ENCODE assay signal across 21 cellular contexts in the genomic region with DNA sequence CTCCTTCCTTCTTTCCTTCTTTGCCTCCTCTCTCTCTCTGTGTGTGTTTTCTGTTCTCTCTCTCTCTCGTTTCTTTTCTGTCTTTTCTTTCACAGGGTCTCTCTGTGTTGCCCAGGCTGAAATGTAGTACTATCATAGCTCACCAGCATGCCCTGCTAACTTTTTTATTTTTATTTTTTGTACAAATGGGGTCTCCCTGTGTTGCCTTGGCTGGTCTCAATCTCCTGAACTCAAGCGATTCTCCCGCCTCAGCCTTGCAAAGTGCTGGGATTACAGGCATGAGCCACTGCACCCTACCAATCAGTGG. TPM values are rescaled to one million over a fixed set of nuclear protein-coding genes. Genes with fewer than 3 reads are reported as not detected.
A peak's percentile ranks its signal among the peaks of the same experiment; 100 is the strongest.
DNase-seq lines count a peak whose midpoint lies in the region; ATAC-seq and TF ChIP-seq lines count a peak whose summit lies in the region.
"Had no signal": no experiment of that assay in that cellular context is flagged by ENCODE, and none has a peak within 500 bp of the region (broad histone marks: within the 10 kb centered on the region; RNA-seq: fewer than 3 reads in every experiment).

No MANE protein-coding gene starts in this region.

- in situ Hi-C loops in IMR-90 (cut with MboI; ENCODE audit: low sequenced_read_pairs), result no loop called here

- H4K5ac ChIP-seq in IMR-90 (ENCODE audit: low read depth, low read length), result no peak overlapping the region

- dilution Hi-C loops in IMR-90 (cut with HindIII; ENCODE audit: low sequenced_read_pairs, unreplicated experiment), result no loop called here

- H4K8ac ChIP-seq in IMR-90 (ENCODE audit: low read depth in 2 of 2, low read length in 2 of 2), result no peak overlapping the region

- H3K14ac ChIP-seq in IMR-90 (replicated peaks; ENCODE audit: low read depth, low read length), result no peak overlapping the region

- no peaks in the 10 kb centered on the region for H3K27me3 ChIP-seq in IMR-90 (ENCODE audit: control insufficient read depth, insufficient read depth, low read length)
- H3K27me3 ChIP-seq: BLaER1 had no signal

- H2BK15ac ChIP-seq in IMR-90 (ENCODE audit: low read depth, low read length), result no peak overlapping the region

- no peak overlapping the region for H2AFZ ChIP-seq in IMR-90 (replicated peaks; ENCODE audit: low read length, poor library complexity)
- H2AFZ ChIP-seq: GM23248 had no signal

- H2BK5ac ChIP-seq in IMR-90 (ENCODE audit: low read depth, low read length, poor library complexity, severe bottlenecking), result no peak overlapping the region

- H3K4me2 ChIP-seq in IMR-90 (ENCODE audit: low read depth, low read length), result no peak overlapping the region
- H3K4me2 ChIP-seq: BLaER1 had no signal

- CTCF ChIA-PET in activated CD8-positive, alpha-beta T cell treated with anti-CD3 and anti-CD28 coated beads, Interleukin-2, amount 10 ng/mL, durations not matched to agents 7 days and 5 days (lab: Charles Lee), result no interaction called here
- CTCF ChIA-PET in activated CD8-positive, alpha-beta T cell treated with anti-CD3 and anti-CD28 coated beads for 36 hours (lab: Charles Lee), result no interaction called here
- CTCF ChIA-PET in IMR-90 (lab: Yijun Ruan, JAX), result no interaction called here

- WGBS in IMR-90 (ENCODE audit: extremely low coverage in 2 of 2, insufficient read length in 1 of 2), 2 experiments, result no CpG with 5 or more reads among the region's 3 CpGs

- H4K91ac ChIP-seq in IMR-90 (ENCODE audit: insufficient read depth, low read depth, low read length), result no peak overlapping the region

- no peaks in the 10 kb centered on the region for H3K79me1 ChIP-seq in IMR-90 (ENCODE audit: low read depth in 1 of 2, low read length in 2 of 2)

- peak overlapping the region; percentile 8 for H3K27ac Mint-ChIP-seq in activated CD8-positive, alpha-beta T cell treated with anti-CD3 and anti-CD28 coated beads, Interleukin-2, amount 10 ng/mL, durations not matched to agents 7 days and 5 days
- no peak overlapping the region for H3K27ac Mint-ChIP-seq in activated CD8-positive, alpha-beta T cell treated with anti-CD3 and anti-CD28 coated beads for 36 hours
- H3K27ac Mint-ChIP-seq in mesothelial cell of epicardium, result peak overlapping the region; percentile 37
- H3K27ac Mint-ChIP-seq: CD14-positive monocyte; CD4-positive, alpha-beta memory T cell had no signal

- H3K9me1 ChIP-seq in IMR-90 (ENCODE audit: insufficient read depth, low read length), result peaks cover 19% of the 10 kb centered on the region

- no TSS peak for BruUV-seq in IMR-90 (replicated peaks; lab: Mats Ljungman, UMichigan)

- no peaks in the 10 kb centered on the region for H4K20me1 ChIP-seq in IMR-90 (ENCODE audit: insufficient read depth, low read length)
- H4K20me1 ChIP-seq: BLaER1 had no signal

- intact Hi-C loops in activated CD8-positive, alpha-beta T cell treated with anti-CD3 and anti-CD28 coated beads for 36 hours (cut with micrococcal nuclease), result no loop called here
- intact Hi-C loops in IMR-90 (cut with micrococcal nuclease), result no loop called here

- DNase-seq in activated CD8-positive, alpha-beta T cell treated with anti-CD3 and anti-CD28 coated beads, Interleukin-2, amount 10 ng/mL, durations not matched to agents 7 days and 5 days, result no peak
- DNase-seq in activated CD8-positive, alpha-beta T cell treated with anti-CD3 and anti-CD28 coated beads for 36 hours, result no peak
- DNase-seq in IMR-90 (no peak), mesothelial cell of epicardium (ENCODE audit: low spot score in 2 of 2, unreplicated experiment in 2 of 2) (no peak), glomerular visceral epithelial cell (ENCODE audit: extremely low spot score) (no peak), DMS79 treated with DMSO at 0.1 percent for 48 hours (lab: John Stamatoyannopoulos, UW) (no peak), GM10266 (ENCODE audit: extremely low spot score) (no peak)
- DNase-seq: CD4-positive, alpha-beta memory T cell; DMS153; DMS79; GF-D8; GM23248 had no signal

- no peak overlapping the region for H2AK5ac ChIP-seq in IMR-90 (ENCODE audit: low read depth, low read length)

- no peak overlapping the region for H3K56ac ChIP-seq in IMR-90 (ENCODE audit: extremely low read depth, insufficient read depth, low read length)

- TF ChIP-seq CTCF in activated CD8-positive, alpha-beta T cell treated with anti-CD3 and anti-CD28 coated beads for 36 hours (IDR thresholded peaks at IDR 0.05), result no peak
- TF ChIP-seq CTCF in IMR-90 (conservative IDR thresholded peaks at IDR 0.05; ENCODE audit: low read depth, low read length), result no peak
- TF ChIP-seq CTCF in mesothelial cell of epicardium (IDR thresholded peaks at IDR 0.05; ENCODE audit: unreplicated experiment), result no peak
- no peak for TF ChIP-seq CTCF in GM10266 (IDR thresholded peaks at IDR 0.05; ENCODE audit: control insufficient read depth, insufficient read depth, low read depth, missing control alignments)

- no peak overlapping the region for H3K4me3 ChIP-seq in IMR-90 (ENCODE audit: insufficient read depth, low read depth, low read length)
- H3K4me3 ChIP-seq: BLaER1, GM12878, GM23248, HAP-1 had no signal

- no peaks in the 10 kb centered on the region for H3K36me3 Mint-ChIP-seq in activated CD8-positive, alpha-beta T cell treated with anti-CD3 and anti-CD28 coated beads, Interleukin-2, amount 10 ng/mL, durations not matched to agents 7 days and 5 days (ENCODE audit: low read depth)
- H3K36me3 Mint-ChIP-seq in activated CD8-positive, alpha-beta T cell treated with anti-CD3 and anti-CD28 coated beads for 36 hours (ENCODE audit: low read depth), result peaks cover 4% of the 10 kb centered on the region
- no peaks in the 10 kb centered on the region for H3K36me3 Mint-ChIP-seq in mesothelial cell of epicardium
- H3K36me3 Mint-ChIP-seq: CD14-positive monocyte had no signal

- TF ChIP-seq POLR2A in IMR-90 (IDR thresholded peaks at IDR 0.05; ENCODE audit: low read depth, low read length), result no peak

- no peak overlapping the region for H2AK9ac ChIP-seq in IMR-90 (replicated peaks; ENCODE audit: low read depth, low read length, poor library complexity)

- ATAC-seq in activated CD8-positive, alpha-beta T cell treated with anti-CD3 and anti-CD28 coated beads, Interleukin-2, amount 10 ng/mL, durations not matched to agents 7 days and 5 days, result no peak
- no peak for ATAC-seq in activated CD8-positive, alpha-beta T cell treated with anti-CD3 and anti-CD28 coated beads for 36 hours
- ATAC-seq in IMR-90 (ENCODE audit: low read depth), result no peak
- ATAC-seq: GM12878 had no signal

- POLR2A ChIA-PET in activated CD8-positive, alpha-beta T cell treated with anti-CD3 and anti-CD28 coated beads, Interleukin-2, amount 10 ng/mL, durations not matched to agents 7 days and 5 days (lab: Charles Lee), result no interaction called here
- POLR2A ChIA-PET in activated CD8-positive, alpha-beta T cell treated with anti-CD3 and anti-CD28 coated beads for 36 hours (lab: Charles Lee), result interaction anchor here (0.6 kb wide), 1 partner anchor 375 kb away, joined by 3 read pairs; no protein-coding TSS in a partner anchor
- POLR2A ChIA-PET in IMR-90 (lab: Charles Lee; ENCODE audit: unreplicated experiment), result no interaction called here

- peak overlapping the region; percentile 53; the same call in 1 of the 2 replicates for H2BK20ac ChIP-seq in IMR-90 (ENCODE audit: low read depth, low read length)

- H3K23ac ChIP-seq in IMR-90 (ENCODE audit: low read depth, low read length), result no peak overlapping the region

- H3K18ac ChIP-seq in IMR-90 (ENCODE audit: low read depth, low read length), result no peak overlapping the region

- H3K9ac ChIP-seq in IMR-90 (ENCODE audit: low read depth, low read length), result no peak overlapping the region
- H3K9ac ChIP-seq: BLaER1, GM23248 had no signal

- H3K27ac ChIP-seq in IMR-90 (ENCODE audit: insufficient read depth, low read length) (no peak overlapping the region), cingulate gyrus (ENCODE audit: low read depth, low read length) (peak overlapping the region; percentile 75)
- H3K27ac ChIP-seq: 22Rv1, BLaER1, GM23248, HL-60 had no signal

- H3K9me3 ChIP-seq in IMR-90 (ENCODE audit: control insufficient read depth, insufficient read depth, low read length), result no peaks in the 10 kb centered on the region
- H3K9me3 ChIP-seq: BLaER1, HAP-1 had no signal

- peaks cover 7% of the 10 kb centered on the region for H3K4me1 ChIP-seq in IMR-90 (ENCODE audit: control insufficient read depth, insufficient read depth, low read length)
- H3K4me1 ChIP-seq: BLaER1, HAP-1 had no signal

- TF ChIP-seq RAD21 in IMR-90 (IDR thresholded peaks at IDR 0.05; ENCODE audit: low read length), result no peak

- peaks cover 4% of the 10 kb centered on the region for H3K4me1 Mint-ChIP-seq in activated CD8-positive, alpha-beta T cell treated with anti-CD3 and anti-CD28 coated beads, Interleukin-2, amount 10 ng/mL, durations not matched to agents 7 days and 5 days (ENCODE audit: low read depth)
- H3K4me1 Mint-ChIP-seq in activated CD8-positive, alpha-beta T cell treated with anti-CD3 and anti-CD28 coated beads for 36 hours (ENCODE audit: low read depth), result peaks cover 9% of the 10 kb centered on the region
- peaks cover 9% of the 10 kb centered on the region for H3K4me1 Mint-ChIP-seq in mesothelial cell of epicardium
- H3K4me1 Mint-ChIP-seq: CD14-positive monocyte had no signal

- no peak overlapping the region for H3K4ac ChIP-seq in IMR-90 (ENCODE audit: low read depth, low read length)

- H3K4me3 Mint-ChIP-seq in activated CD8-positive, alpha-beta T cell treated with anti-CD3 and anti-CD28 coated beads, Interleukin-2, amount 10 ng/mL, durations not matched to agents 7 days and 5 days, result no peak overlapping the region
- H3K4me3 Mint-ChIP-seq in activated CD8-positive, alpha-beta T cell treated with anti-CD3 and anti-CD28 coated beads for 36 hours, result no peak overlapping the region
- H3K4me3 Mint-ChIP-seq in mesothelial cell of epicardium, result no peak overlapping the region
- H3K4me3 Mint-ChIP-seq: CD14-positive monocyte; CD4-positive, alpha-beta memory T cell had no signal

- no peaks in the 10 kb centered on the region for H3K36me3 ChIP-seq in IMR-90 (ENCODE audit: control insufficient read depth, insufficient read depth, low read length)
- H3K36me3 ChIP-seq: BLaER1, HAP-1 had no signal

- H2BK120ac ChIP-seq in IMR-90 (ENCODE audit: low read depth, low read length), result no peak overlapping the region

- H3K27me3 Mint-ChIP-seq in activated CD8-positive, alpha-beta T cell treated with anti-CD3 and anti-CD28 coated beads, Interleukin-2, amount 10 ng/mL, durations not matched to agents 7 days and 5 days (ENCODE audit: low read depth), result no peaks in the 10 kb centered on the region
- no peaks in the 10 kb centered on the region for H3K27me3 Mint-ChIP-seq in activated CD8-positive, alpha-beta T cell treated with anti-CD3 and anti-CD28 coated beads for 36 hours
- H3K27me3 Mint-ChIP-seq in mesothelial cell of epicardium (ENCODE audit: low read depth), result peaks cover 5% of the 10 kb centered on the region
- H3K27me3 Mint-ChIP-seq: CD4-positive, alpha-beta memory T cell had no signal

- H3K9me3 Mint-ChIP-seq in activated CD8-positive, alpha-beta T cell treated with anti-CD3 and anti-CD28 coated beads, Interleukin-2, amount 10 ng/mL, durations not matched to agents 7 days and 5 days (ENCODE audit: insufficient read depth), result no peaks in the 10 kb centered on the region
- H3K9me3 Mint-ChIP-seq in activated CD8-positive, alpha-beta T cell treated with anti-CD3 and anti-CD28 coated beads for 36 hours, result no peaks in the 10 kb centered on the region
- no peaks in the 10 kb centered on the region for H3K9me3 Mint-ChIP-seq in mesothelial cell of epicardium
- H3K9me3 Mint-ChIP-seq: CD14-positive monocyte; CD4-positive, alpha-beta memory T cell had no signal

RNA-seq across cellular contexts. Expression of a gene that starts 1.5 kb away (rescaled TPM):
- under 1 TPM in 1 of 2 experiments, not detected in 1; 0.44 TPM for total RNA-seq in activated CD8-positive, alpha-beta T cell treated with anti-CD3 and anti-CD28 coated beads, Interleukin-2, amount 10 ng/mL, durations not matched to agents 7 days and 5 days
- total RNA-seq in activated CD8-positive, alpha-beta T cell treated with anti-CD3 and anti-CD28 coated beads for 36 hours, result under 1 TPM; 0.18 to 0.78 TPM
- total RNA-seq in IMR-90 (2012; rRNA removed) (under 0.01 TPM in 1 of 2 replicates, not detected in the other), mesothelial cell of epicardium (0.22 to 0.32 TPM in 2 of 3 replicates, not detected in the other)
- polyA plus RNA-seq in IMR-90 (2012; rRNA removed), result not detected in 2 replicates
- not detected in 2 replicates for polyA plus RNA-seq in IMR-90 (2012; cell fraction: cytosol; rRNA removed)
- not detected in 2 replicates for polyA plus RNA-seq in IMR-90 (2012; cell fraction: nucleus; rRNA removed; ENCODE audit: low replicate concordance)
- total RNA-seq: A673, GM12878, GM23248 had no signal
- polyA plus RNA-seq: AG04450; CD14-positive monocyte; CD4-positive, alpha-beta memory T cell; GM23248 had no signal
